In genomic region chr4:101969965-101970364, GRCh38 we compare ENCODE assay signal across 1 cellular context.
TF ChIP-seq lines count a peak whose summit lies in the region.

No MANE protein-coding gene starts in this region.

TF ChIP-seq in WTC11, 78 proteins besides CTCF, POLR2A, EP300 and RAD21 (continued from another document):
- TF ChIP-seq ATF6 (CRISPR knock-in tag; IDR thresholded peaks at IDR 0.05) (no peak), MXD4 (CRISPR knock-in tag; IDR thresholded peaks at IDR 0.05; ENCODE audit: borderline replicate concordance) (no peak), PRRX2 (CRISPR knock-in tag; IDR thresholded peaks at IDR 0.05) (no peak)
